Comparison of ENCODE assay signal across 17 cellular contexts in genomic region chr3:9499455-9500107, GRCh38. TPM values are rescaled to one million over a fixed set of nuclear protein-coding genes. Genes with fewer than 3 reads are reported as not detected.
DNase-seq lines count a peak whose midpoint lies in the region; ATAC-seq and TF ChIP-seq lines count a peak whose summit lies in the region.
"Had no signal": no experiment of that assay in that cellular context is flagged by ENCODE, and none has a peak within 500 bp of the region (broad histone marks: within the 10 kb centered on the region; RNA-seq: fewer than 3 reads in every experiment).

No MANE protein-coding gene starts in this region.

- ATAC-seq in mucosa of descending colon (no peak), GM18520 (IDR thresholded peaks at IDR 0.05; ENCODE audit: unreplicated experiment) (no peak)

- H3K4me2 ChIP-seq in skeletal muscle satellite cell (ENCODE audit: low read length): peak overlapping the region; percentile 43

- H3K27me3 ChIP-seq in H7 (ENCODE audit: control insufficient read depth, insufficient read depth, low read length) (peaks cover 31% of the 10 kb centered on the region), skeletal muscle satellite cell (ENCODE audit: control insufficient read depth, insufficient read depth, low read length) (peaks cover 21% of the 10 kb centered on the region)
- H3K27me3 ChIP-seq: BE2C had no signal

- H3K4me3 ChIP-seq in H7 (ENCODE audit: insufficient read depth, low read depth, low read length) (peak overlapping the region; percentile 58), iPS-18c (ENCODE audit: insufficient read depth, low read depth, low read length) (peak overlapping the region; percentile 75), skeletal muscle satellite cell (ENCODE audit: low read length) (no peak overlapping the region), mucosa of descending colon (no peak overlapping the region)
- H3K4me3 ChIP-seq: lung had no signal

- H3K36me3 ChIP-seq in H7 (replicated peaks; ENCODE audit: control insufficient read depth, insufficient read depth, low read length) (no peaks in the 10 kb centered on the region), skeletal muscle satellite cell (ENCODE audit: insufficient read depth, low read length) (no peaks in the 10 kb centered on the region), mucosa of descending colon (ENCODE audit: low read depth) (no peaks in the 10 kb centered on the region)
- H3K36me3 ChIP-seq: BE2C, breast epithelium had no signal

- peaks cover 2% of the 10 kb centered on the region for H3K9me3 ChIP-seq in iPS-18c (ENCODE audit: control insufficient read depth, insufficient read depth, low read length)
- H3K9me3 ChIP-seq in skeletal muscle satellite cell (replicated peaks; ENCODE audit: low read length): no peaks in the 10 kb centered on the region
- H3K9me3 ChIP-seq in mucosa of descending colon: no peaks in the 10 kb centered on the region
- H3K9me3 ChIP-seq: BE2C, breast epithelium had no signal

- intact Hi-C loops in mucosa of descending colon (cut with DNase I, micrococcal nuclease): no loop called here

- no peak overlapping the region for H3K9ac ChIP-seq in skeletal muscle satellite cell (ENCODE audit: low read depth, low read length)

- peak; percentile 84 for DNase-seq in H7
- peak; percentile 18 for DNase-seq in astrocyte of the hippocampus (ENCODE audit: low read depth, low spot score)
- no peak for DNase-seq in NOMO-1 (lab: John Stamatoyannopoulos, UW; ENCODE audit: unreplicated experiment in 2 of 2)
- no peak for DNase-seq in mucosa of descending colon
- DNase-seq in activated gamma-delta T cell (lab: John Stamatoyannopoulos, UW): no peak
- DNase-seq: activated CD4-positive, alpha-beta T cell treated with anti-CD3 and anti-CD28 coated beads, Interleukin-2, amount 10 ng/mL, durations not matched to agents 7 days and 5 days; BE2C; NCI-H1694; NCI-H446 treated with DMSO at 0.1 percent for 48 hours; right cardiac atrium; stimulated activated CD4-positive, alpha-beta T cell treated with anti-CD3 and anti-CD28 coated beads, Interleukin-2, amount 100 ng/mL, for 24 hours; T1000 had no signal

- peaks cover 16% of the 10 kb centered on the region for H3K4me1 ChIP-seq in skeletal muscle satellite cell (ENCODE audit: control insufficient read depth, insufficient read depth, low read length)
- H3K4me1 ChIP-seq in mucosa of descending colon (ENCODE audit: low read depth): peaks cover 6% of the 10 kb centered on the region
- H3K4me1 ChIP-seq: BE2C, breast epithelium had no signal

- no peak for TF ChIP-seq CTCF in mucosa of descending colon (IDR thresholded peaks at IDR 0.05)

RNA-seq across cellular contexts. Expression of gene LHFPL4, which starts 54.0 kb away (rescaled TPM):
- 14.6 and 16.1 TPM in 2 replicates for total RNA-seq in H7 (2014; rRNA removed; shearing (Covaris generic))
- total RNA-seq in skeletal muscle satellite cell (2012; rRNA removed): not detected in 2 replicates
- 1 to 10 TPM in 1 of 3 donors, under 1 TPM in 2; 0.14 to 1.6 (median 0.70) TPM for total RNA-seq in mucosa of descending colon
- total RNA-seq: activated CD4-positive, alpha-beta T cell treated with anti-CD3 and anti-CD28 coated beads, Interleukin-2, amount 10 ng/mL, durations not matched to agents 7 days and 5 days; breast epithelium; right cardiac atrium had no signal

Comparison
In these comparisons a context has a peak if more than half of its experiments do, and no peak if none do; other contexts are left out.
1. DNase-seq: peak in H7 (single experiment) and astrocyte of the hippocampus (single experiment); none in NOMO-1 (0 of 2), mucosa of descending colon (0 of 3) and activated gamma-delta T cell (single experiment).
2. H3K4me3 ChIP-seq: peak in H7 (single experiment) and iPS-18c (single experiment); none in skeletal muscle satellite cell (single experiment) and mucosa of descending colon (single experiment).